ENCODE assay signal across 1 cellular context in the genomic region with DNA sequence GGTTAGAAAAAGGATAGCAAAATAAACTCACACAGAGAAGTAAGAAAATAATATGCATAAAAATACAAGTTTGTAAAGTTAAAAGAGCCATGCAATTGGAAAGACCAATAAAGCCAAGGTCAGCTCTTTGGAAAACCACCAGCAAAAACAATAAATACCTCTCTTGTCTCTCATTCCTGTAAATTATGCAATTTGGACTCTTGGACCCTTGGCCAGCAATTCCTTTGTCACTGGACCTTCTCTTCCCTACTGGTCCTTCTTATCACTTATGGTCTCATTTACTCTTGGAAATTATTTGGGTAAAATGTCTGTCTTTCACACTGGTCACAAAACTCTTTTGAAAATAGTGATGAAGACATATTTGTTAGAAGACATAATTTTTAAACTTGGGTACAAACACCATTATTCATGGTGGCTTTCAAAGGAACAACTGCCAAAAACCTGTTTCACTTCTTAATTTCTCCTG.
TF ChIP-seq lines count a peak whose summit lies in the region.

No MANE protein-coding gene starts in this region.

TF ChIP-seq in HepG2, 621 proteins besides CTCF, POLR2A, EP300 and RAD21 (continued from another document and continues in another):
- TF ChIP-seq, protein P1, sequence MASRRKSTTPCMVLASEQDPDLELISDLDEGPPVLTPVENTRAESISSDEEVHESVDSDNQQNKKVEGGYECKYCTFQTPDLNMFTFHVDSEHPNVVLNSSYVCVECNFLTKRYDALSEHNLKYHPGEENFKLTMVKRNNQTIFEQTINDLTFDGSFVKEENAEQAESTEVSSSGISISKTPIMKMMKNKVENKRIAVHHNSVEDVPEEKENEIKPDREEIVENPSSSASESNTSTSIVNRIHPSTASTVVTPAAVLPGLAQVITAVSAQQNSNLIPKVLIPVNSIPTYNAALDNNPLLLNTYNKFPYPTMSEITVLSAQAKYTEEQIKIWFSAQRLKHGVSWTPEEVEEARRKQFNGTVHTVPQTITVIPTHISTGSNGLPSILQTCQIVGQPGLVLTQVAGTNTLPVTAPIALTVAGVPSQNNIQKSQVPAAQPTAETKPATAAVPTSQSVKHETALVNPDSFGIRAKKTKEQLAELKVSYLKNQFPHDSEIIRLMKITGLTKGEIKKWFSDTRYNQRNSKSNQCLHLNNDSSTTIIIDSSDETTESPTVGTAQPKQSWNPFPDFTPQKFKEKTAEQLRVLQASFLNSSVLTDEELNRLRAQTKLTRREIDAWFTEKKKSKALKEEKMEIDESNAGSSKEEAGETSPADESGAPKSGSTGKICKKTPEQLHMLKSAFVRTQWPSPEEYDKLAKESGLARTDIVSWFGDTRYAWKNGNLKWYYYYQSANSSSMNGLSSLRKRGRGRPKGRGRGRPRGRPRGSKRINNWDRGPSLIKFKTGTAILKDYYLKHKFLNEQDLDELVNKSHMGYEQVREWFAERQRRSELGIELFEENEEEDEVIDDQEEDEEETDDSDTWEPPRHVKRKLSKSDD (CRISPR knock-in tag; IDR thresholded peaks at IDR 0.05; ENCODE audit: low read depth): no peak; the same call in 1 of the 2 replicates
- TF ChIP-seq BORCS8-MEF2B (CRISPR knock-in tag; IDR thresholded peaks at IDR 0.05): no peak
- TF ChIP-seq, protein P2, sequence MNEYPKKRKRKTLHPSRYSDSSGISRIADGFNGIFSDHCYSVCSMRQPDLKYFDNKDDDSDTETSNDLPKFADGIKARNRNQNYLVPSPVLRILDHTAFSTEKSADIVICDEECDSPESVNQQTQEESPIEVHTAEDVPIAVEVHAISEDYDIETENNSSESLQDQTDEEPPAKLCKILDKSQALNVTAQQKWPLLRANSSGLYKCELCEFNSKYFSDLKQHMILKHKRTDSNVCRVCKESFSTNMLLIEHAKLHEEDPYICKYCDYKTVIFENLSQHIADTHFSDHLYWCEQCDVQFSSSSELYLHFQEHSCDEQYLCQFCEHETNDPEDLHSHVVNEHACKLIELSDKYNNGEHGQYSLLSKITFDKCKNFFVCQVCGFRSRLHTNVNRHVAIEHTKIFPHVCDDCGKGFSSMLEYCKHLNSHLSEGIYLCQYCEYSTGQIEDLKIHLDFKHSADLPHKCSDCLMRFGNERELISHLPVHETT (CRISPR knock-in tag; conservative IDR thresholded peaks at IDR 0.05): no peak
- peak; percentile 77; the same call in 1 of the 2 replicates for TF ChIP-seq GATA4 (IDR thresholded peaks at IDR 0.05; ENCODE audit: borderline replicate concordance, low read depth)
- TF ChIP-seq, protein P3, sequence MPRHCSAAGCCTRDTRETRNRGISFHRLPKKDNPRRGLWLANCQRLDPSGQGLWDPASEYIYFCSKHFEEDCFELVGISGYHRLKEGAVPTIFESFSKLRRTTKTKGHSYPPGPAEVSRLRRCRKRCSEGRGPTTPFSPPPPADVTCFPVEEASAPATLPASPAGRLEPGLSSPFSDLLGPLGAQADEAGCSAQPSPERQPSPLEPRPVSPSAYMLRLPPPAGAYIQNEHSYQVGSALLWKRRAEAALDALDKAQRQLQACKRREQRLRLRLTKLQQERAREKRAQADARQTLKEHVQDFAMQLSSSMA (CRISPR knock-in tag; IDR thresholded peaks at IDR 0.05): no peak
- TF ChIP-seq, protein P4, sequence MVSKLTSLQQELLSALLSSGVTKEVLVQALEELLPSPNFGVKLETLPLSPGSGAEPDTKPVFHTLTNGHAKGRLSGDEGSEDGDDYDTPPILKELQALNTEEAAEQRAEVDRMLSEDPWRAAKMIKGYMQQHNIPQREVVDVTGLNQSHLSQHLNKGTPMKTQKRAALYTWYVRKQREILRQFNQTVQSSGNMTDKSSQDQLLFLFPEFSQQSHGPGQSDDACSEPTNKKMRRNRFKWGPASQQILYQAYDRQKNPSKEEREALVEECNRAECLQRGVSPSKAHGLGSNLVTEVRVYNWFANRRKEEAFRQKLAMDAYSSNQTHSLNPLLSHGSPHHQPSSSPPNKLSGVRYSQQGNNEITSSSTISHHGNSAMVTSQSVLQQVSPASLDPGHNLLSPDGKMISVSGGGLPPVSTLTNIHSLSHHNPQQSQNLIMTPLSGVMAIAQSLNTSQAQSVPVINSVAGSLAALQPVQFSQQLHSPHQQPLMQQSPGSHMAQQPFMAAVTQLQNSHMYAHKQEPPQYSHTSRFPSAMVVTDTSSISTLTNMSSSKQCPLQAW (CRISPR knock-in tag; IDR thresholded peaks at IDR 0.05): no peak; the same call in 1 of the 2 replicates
- no peak for TF ChIP-seq KLF11 (CRISPR knock-in tag; IDR thresholded peaks at IDR 0.05)
- TF ChIP-seq XBP1 (CRISPR knock-in tag; IDR thresholded peaks at IDR 0.05): no peak
- TF ChIP-seq ZFP62 (CRISPR knock-in tag; IDR thresholded peaks at IDR 0.05): no peak
- TF ChIP-seq KLF16 (CRISPR knock-in tag; IDR thresholded peaks at IDR 0.05): peak in 1 of 2 experiments; percentile 89; a peak in 1 of 4 replicates
- TF ChIP-seq, protein P5, sequence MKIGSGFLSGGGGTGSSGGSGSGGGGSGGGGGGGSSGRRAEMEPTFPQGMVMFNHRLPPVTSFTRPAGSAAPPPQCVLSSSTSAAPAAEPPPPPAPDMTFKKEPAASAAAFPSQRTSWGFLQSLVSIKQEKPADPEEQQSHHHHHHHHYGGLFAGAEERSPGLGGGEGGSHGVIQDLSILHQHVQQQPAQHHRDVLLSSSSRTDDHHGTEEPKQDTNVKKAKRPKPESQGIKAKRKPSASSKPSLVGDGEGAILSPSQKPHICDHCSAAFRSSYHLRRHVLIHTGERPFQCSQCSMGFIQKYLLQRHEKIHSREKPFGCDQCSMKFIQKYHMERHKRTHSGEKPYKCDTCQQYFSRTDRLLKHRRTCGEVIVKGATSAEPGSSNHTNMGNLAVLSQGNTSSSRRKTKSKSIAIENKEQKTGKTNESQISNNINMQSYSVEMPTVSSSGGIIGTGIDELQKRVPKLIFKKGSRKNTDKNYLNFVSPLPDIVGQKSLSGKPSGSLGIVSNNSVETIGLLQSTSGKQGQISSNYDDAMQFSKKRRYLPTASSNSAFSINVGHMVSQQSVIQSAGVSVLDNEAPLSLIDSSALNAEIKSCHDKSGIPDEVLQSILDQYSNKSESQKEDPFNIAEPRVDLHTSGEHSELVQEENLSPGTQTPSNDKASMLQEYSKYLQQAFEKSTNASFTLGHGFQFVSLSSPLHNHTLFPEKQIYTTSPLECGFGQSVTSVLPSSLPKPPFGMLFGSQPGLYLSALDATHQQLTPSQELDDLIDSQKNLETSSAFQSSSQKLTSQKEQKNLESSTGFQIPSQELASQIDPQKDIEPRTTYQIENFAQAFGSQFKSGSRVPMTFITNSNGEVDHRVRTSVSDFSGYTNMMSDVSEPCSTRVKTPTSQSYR (CRISPR knock-in tag; IDR thresholded peaks at IDR 0.05; ENCODE audit: borderline replicate concordance): peak; percentile 73; the same call in 1 of the 2 replicates
- no peak for TF ChIP-seq ZNF282 (IDR thresholded peaks at IDR 0.05; ENCODE audit: partially characterized antibody)
- no peak for TF ChIP-seq HMGA1 (CRISPR knock-in tag; conservative IDR thresholded peaks at IDR 0.05)
- TF ChIP-seq ONECUT2 (CRISPR knock-in tag; IDR thresholded peaks at IDR 0.05): peak; percentile 54; the same call in 1 of the 2 replicates
- TF ChIP-seq NFYB (CRISPR knock-in tag; IDR thresholded peaks at IDR 0.05): 0 out of 2 replicates have a peak, but pooled peaks have one; percentile 32
- peak; percentile 55; the same call in 1 of the 2 replicates for TF ChIP-seq YEATS2 (CRISPR knock-in tag; IDR thresholded peaks at IDR 0.05; ENCODE audit: borderline replicate concordance)
- TF ChIP-seq SP1 (IDR thresholded peaks at IDR 0.05): no peak
- TF ChIP-seq SP1 (CRISPR knock-in tag; IDR thresholded peaks at IDR 0.05): 0 out of 2 replicates have a peak, but pooled peaks have one; percentile 22
- TF ChIP-seq, protein P6, sequence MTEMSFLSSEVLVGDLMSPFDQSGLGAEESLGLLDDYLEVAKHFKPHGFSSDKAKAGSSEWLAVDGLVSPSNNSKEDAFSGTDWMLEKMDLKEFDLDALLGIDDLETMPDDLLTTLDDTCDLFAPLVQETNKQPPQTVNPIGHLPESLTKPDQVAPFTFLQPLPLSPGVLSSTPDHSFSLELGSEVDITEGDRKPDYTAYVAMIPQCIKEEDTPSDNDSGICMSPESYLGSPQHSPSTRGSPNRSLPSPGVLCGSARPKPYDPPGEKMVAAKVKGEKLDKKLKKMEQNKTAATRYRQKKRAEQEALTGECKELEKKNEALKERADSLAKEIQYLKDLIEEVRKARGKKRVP (CRISPR knock-in tag; IDR thresholded peaks at IDR 0.05): peak in 1 of 2 experiments; percentile 63; a peak in 2 of 4 replicates
- peak; percentile 92 for TF ChIP-seq PPARG (CRISPR knock-in tag; conservative IDR thresholded peaks at IDR 0.05)
- TF ChIP-seq ELF1 (CRISPR knock-in tag; IDR thresholded peaks at IDR 0.05): peak; percentile 38; the same call in 1 of the 2 replicates
- 0 out of 2 replicates have a peak, but pooled peaks have one; percentile 51 for TF ChIP-seq ZMAT3 (CRISPR knock-in tag; conservative IDR thresholded peaks at IDR 0.05)
- TF ChIP-seq ERF (CRISPR knock-in tag; IDR thresholded peaks at IDR 0.05): peak; percentile 87
- TF ChIP-seq, protein P7, sequence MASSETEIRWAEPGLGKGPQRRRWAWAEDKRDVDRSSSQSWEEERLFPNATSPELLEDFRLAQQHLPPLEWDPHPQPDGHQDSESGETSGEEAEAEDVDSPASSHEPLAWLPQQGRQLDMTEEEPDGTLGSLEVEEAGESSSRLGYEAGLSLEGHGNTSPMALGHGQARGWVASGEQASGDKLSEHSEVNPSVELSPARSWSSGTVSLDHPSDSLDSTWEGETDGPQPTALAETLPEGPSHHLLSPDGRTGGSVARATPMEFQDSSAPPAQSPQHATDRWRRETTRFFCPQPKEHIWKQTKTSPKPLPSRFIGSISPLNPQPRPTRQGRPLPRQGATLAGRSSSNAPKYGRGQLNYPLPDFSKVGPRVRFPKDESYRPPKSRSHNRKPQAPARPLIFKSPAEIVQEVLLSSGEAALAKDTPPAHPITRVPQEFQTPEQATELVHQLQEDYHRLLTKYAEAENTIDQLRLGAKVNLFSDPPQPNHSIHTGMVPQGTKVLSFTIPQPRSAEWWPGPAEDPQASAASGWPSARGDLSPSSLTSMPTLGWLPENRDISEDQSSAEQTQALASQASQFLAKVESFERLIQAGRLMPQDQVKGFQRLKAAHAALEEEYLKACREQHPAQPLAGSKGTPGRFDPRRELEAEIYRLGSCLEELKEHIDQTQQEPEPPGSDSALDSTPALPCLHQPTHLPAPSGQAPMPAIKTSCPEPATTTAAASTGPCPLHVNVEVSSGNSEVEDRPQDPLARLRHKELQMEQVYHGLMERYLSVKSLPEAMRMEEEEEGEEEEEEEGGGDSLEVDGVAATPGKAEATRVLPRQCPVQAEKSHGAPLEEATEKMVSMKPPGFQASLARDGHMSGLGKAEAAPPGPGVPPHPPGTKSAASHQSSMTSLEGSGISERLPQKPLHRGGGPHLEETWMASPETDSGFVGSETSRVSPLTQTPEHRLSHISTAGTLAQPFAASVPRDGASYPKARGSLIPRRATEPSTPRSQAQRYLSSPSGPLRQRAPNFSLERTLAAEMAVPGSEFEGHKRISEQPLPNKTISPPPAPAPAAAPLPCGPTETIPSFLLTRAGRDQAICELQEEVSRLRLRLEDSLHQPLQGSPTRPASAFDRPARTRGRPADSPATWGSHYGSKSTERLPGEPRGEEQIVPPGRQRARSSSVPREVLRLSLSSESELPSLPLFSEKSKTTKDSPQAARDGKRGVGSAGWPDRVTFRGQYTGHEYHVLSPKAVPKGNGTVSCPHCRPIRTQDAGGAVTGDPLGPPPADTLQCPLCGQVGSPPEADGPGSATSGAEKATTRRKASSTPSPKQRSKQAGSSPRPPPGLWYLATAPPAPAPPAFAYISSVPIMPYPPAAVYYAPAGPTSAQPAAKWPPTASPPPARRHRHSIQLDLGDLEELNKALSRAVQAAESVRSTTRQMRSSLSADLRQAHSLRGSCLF (CRISPR knock-in tag; IDR thresholded peaks at IDR 0.05; ENCODE audit: borderline replicate concordance): no peak
- TF ChIP-seq, protein P8, sequence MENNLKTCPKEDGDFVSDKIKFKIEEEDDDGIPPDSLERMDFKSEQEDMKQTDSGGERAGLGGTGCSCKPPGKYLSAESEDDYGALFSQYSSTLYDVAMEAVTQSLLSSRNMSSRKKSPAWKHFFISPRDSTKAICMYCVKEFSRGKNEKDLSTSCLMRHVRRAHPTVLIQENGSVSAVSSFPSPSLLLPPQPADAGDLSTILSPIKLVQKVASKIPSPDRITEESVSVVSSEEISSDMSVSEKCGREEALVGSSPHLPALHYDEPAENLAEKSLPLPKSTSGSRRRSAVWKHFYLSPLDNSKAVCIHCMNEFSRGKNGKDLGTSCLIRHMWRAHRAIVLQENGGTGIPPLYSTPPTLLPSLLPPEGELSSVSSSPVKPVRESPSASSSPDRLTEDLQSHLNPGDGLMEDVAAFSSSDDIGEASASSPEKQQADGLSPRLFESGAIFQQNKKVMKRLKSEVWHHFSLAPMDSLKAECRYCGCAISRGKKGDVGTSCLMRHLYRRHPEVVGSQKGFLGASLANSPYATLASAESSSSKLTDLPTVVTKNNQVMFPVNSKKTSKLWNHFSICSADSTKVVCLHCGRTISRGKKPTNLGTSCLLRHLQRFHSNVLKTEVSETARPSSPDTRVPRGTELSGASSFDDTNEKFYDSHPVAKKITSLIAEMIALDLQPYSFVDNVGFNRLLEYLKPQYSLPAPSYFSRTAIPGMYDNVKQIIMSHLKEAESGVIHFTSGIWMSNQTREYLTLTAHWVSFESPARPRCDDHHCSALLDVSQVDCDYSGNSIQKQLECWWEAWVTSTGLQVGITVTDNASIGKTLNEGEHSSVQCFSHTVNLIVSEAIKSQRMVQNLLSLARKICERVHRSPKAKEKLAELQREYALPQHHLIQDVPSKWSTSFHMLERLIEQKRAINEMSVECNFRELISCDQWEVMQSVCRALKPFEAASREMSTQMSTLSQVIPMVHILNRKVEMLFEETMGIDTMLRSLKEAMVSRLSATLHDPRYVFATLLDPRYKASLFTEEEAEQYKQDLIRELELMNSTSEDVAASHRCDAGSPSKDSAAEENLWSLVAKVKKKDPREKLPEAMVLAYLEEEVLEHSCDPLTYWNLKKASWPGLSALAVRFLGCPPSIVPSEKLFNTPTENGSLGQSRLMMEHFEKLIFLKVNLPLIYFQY (CRISPR knock-in tag; IDR thresholded peaks at IDR 0.05; ENCODE audit: borderline replicate concordance): peak; percentile 53; the same call in 1 of the 2 replicates
- no peak for TF ChIP-seq EZH2 (conservative IDR thresholded peaks at IDR 0.05; ENCODE audit: low read depth, low read length)
- TF ChIP-seq, protein P9, sequence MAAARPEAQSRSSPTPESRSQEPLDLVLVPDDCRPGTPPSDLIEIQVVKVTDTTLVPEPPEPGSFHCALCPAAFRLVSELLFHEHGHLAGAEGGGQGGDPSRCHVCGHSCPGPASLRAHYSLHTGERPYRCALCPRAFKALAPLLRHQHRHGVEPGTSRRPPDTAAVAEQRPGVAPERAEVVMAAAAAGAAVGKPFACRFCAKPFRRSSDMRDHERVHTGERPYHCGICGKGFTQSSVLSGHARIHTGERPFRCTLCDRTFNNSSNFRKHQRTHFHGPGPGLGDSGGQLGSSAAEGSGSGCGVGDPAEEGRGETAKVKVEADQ (CRISPR knock-in tag; IDR thresholded peaks at IDR 0.05; ENCODE audit: borderline replicate concordance): peak; percentile 63; the same call in 1 of the 2 replicates
- TF ChIP-seq FLYWCH1 (CRISPR knock-in tag; IDR thresholded peaks at IDR 0.05): no peak
- no peak for TF ChIP-seq RFX1 (IDR thresholded peaks at IDR 0.05)
- TF ChIP-seq ZNF431 (CRISPR knock-in tag; IDR thresholded peaks at IDR 0.05; ENCODE audit: borderline replicate concordance, low read depth): no peak
- no peak for TF ChIP-seq ZNF225 (CRISPR knock-in tag; IDR thresholded peaks at IDR 0.05)
- no peak for TF ChIP-seq HNRNPUL1 (IDR thresholded peaks at IDR 0.05; ENCODE audit: low read depth, low read length)
